Comparison of ENCODE assay signal across 10 cellular contexts in genomic region chr12:42213023-42213422, GRCh38. TPM values are rescaled to one million over a fixed set of nuclear protein-coding genes. Genes with fewer than 3 reads are reported as not detected.
DNase-seq lines count a peak whose midpoint lies in the region; ATAC-seq and TF ChIP-seq lines count a peak whose summit lies in the region.
"Had no signal": no experiment of that assay in that cellular context is flagged by ENCODE, and none has a peak within 500 bp of the region (broad histone marks: within the 10 kb centered on the region; RNA-seq: fewer than 3 reads in every experiment).

No MANE protein-coding gene starts in this region.

- H3K9me3 ChIP-seq in BE2C = no peaks in the 10 kb centered on the region

- H3K27me3 ChIP-seq in BE2C = no peaks in the 10 kb centered on the region

- peaks cover 4% of the 10 kb centered on the region for H3K36me3 ChIP-seq in BE2C

- H3K4me3 ChIP-seq in BE2C (ENCODE audit: low read depth, low read length) (no peak overlapping the region), epithelial cell of esophagus (ENCODE audit: low read length) (no peak overlapping the region)
- H3K4me3 ChIP-seq: skin epidermis had no signal

- H3K4me1 ChIP-seq in BE2C = peaks cover 15% of the 10 kb centered on the region

- no peak for TF ChIP-seq CTCF in BE2C (IDR thresholded peaks at IDR 0.05; ENCODE audit: low read depth, low read length)
- TF ChIP-seq CTCF in epithelial cell of esophagus (IDR thresholded peaks at IDR 0.05; ENCODE audit: insufficient read depth, low read depth, low read length, missing control alignments) = no peak

- ATAC-seq in GM19452 (IDR thresholded peaks at IDR 0.05; ENCODE audit: unreplicated experiment) (no peak), HG03175 (IDR thresholded peaks at IDR 0.05; ENCODE audit: unreplicated experiment) (no peak)
- ATAC-seq: left lobe of liver had no signal

- DNase-seq in BE2C (peak; percentile 86), HT-29 (ENCODE audit: low spot score) (peak; percentile 31), NCI-H526 treated with DMSO at 0.1 percent for 48 hours (lab: John Stamatoyannopoulos, UW) (peak; percentile 68), epithelial cell of esophagus (ENCODE audit: low read depth) (peak; percentile 80), globus pallidus (ENCODE audit: low spot score) (no peak)
- no peak for DNase-seq in activated CD4-positive, CD25-positive, alpha-beta regulatory T cell (lab: John Stamatoyannopoulos, UW)

RNA-seq across cellular contexts. Expression of gene YAF2, which starts 25.0 kb away (rescaled TPM):
- polyA plus RNA-seq in BE2C (2012; ENCODE audit: insufficient read depth, insufficient read length, low read depth) = 35.7 TPM
- 6.8 and 11.1 TPM in 2 replicates for total RNA-seq in HT-29 (2014; rRNA removed; shearing (Covaris generic))

Comparison
In these comparisons a context has a peak if more than half of its experiments do, and no peak if none do; other contexts are left out.
1. DNase-seq: peak in BE2C (single experiment), HT-29 (single experiment), NCI-H526 treated with DMSO at 0.1 percent for 48 hours (single experiment) and epithelial cell of esophagus (single experiment); none in globus pallidus (single experiment) and activated CD4-positive, CD25-positive, alpha-beta regulatory T cell (0 of 4).